In genomic region chr1:236281286-236282158, GRCh38 we compare ENCODE assay signal across 8 cellular contexts. TPM values are rescaled to one million over a fixed set of nuclear protein-coding genes. Genes with fewer than 3 reads are reported as not detected.
DNase-seq lines count a peak whose midpoint lies in the region; ATAC-seq, FAIRE-seq and TF ChIP-seq lines count a peak whose summit lies in the region.

A gene with protein sequence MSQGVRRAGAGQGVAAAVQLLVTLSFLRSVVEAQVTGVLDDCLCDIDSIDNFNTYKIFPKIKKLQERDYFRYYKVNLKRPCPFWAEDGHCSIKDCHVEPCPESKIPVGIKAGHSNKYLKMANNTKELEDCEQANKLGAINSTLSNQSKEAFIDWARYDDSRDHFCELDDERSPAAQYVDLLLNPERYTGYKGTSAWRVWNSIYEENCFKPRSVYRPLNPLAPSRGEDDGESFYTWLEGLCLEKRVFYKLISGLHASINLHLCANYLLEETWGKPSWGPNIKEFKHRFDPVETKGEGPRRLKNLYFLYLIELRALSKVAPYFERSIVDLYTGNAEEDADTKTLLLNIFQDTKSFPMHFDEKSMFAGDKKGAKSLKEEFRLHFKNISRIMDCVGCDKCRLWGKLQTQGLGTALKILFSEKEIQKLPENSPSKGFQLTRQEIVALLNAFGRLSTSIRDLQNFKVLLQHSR (minus strand): TSS chr1:236281958. CDS start chr1:236281783, 175 bp downstream.

- TF ChIP-seq CTCF in AG04450 (IDR thresholded peaks at IDR 0.05; ENCODE audit: low read depth, low read length), result no peak
- no peak for TF ChIP-seq CTCF in VCaP (conservative IDR thresholded peaks at IDR 0.05)
- TF ChIP-seq CTCF in mammary epithelial cell (conservative IDR thresholded peaks at IDR 0.05 in 1 of 2, IDR thresholded peaks at IDR 0.05 in 1 of 2; ENCODE audit: extremely low read depth in 1 of 2, insufficient read depth in 1 of 2, low read depth in 1 of 2, low read length in 2 of 2), result peak in 1 of 2 donors; percentile 9

- H4K20me1 ChIP-seq in mammary epithelial cell (ENCODE audit: insufficient read depth, low read length), result no peaks in the 10 kb centered on the region

- 2% methylated on average over 23 of the region's 88 CpGs for WGBS in mammary epithelial cell (ENCODE audit: low coverage, missing lambda C conversion rate)
- WGBS in small intestine, 3 donors, result 0 to 1% (median 1%) methylated on average over 65 to 88 of the region's 88 CpGs

- no peak within 1 kb of the TSS for H3K27ac ChIP-seq in AG04450 (ENCODE audit: low read depth, low read length)
- H3K27ac ChIP-seq in VCaP, result peak within 1 kb of the TSS; percentile 69
- peak within 1 kb of the TSS; percentile 25 for H3K27ac ChIP-seq in mammary epithelial cell (ENCODE audit: insufficient read depth, low read depth, low read length)
- H3K27ac ChIP-seq in small intestine (ENCODE audit: low read depth in 1 of 2, low read length in 1 of 2), result peak within 1 kb of the TSS; percentile 76 to 94

- no peak for FAIRE-seq in small intestine (lab: Jason Lieb, UNC)

- H2AFZ ChIP-seq in mammary epithelial cell (ENCODE audit: low read depth, low read length), result peak within 1 kb of the TSS; percentile 100

- no peaks in the 10 kb centered on the region for H3K79me2 ChIP-seq in mammary epithelial cell (ENCODE audit: insufficient read depth, low read length)

- intact Hi-C loops in mammary epithelial cell (cut with micrococcal nuclease), result loop anchor here (1.0 to 10.0 kb wide), 4 partner anchors 114 to 211 kb away; partner anchors contain the start of gene GPR137B

- dilution Hi-C loops in mammary epithelial cell (cut with HindIII; ENCODE audit: low sequenced_read_pairs), result no loop called here

- H3K9me3 ChIP-seq in AG04450 (ENCODE audit: control insufficient read depth, insufficient read depth, low read length) (no peaks in the 10 kb centered on the region; the same call in 1 of the 2 replicates), mammary epithelial cell (replicated peaks; ENCODE audit: insufficient read depth, low read length) (no peaks in the 10 kb centered on the region), small intestine (ENCODE audit: control insufficient read depth, low read depth) (no peaks in the 10 kb centered on the region)

- peak within 1 kb of the TSS; percentile 40 for H3K9ac ChIP-seq in mammary epithelial cell (ENCODE audit: insufficient read depth, low read length)

- CTCF ChIA-PET in AG04450 (lab: Charles Lee), result no interaction called here
- CTCF ChIA-PET in mammary epithelial cell (lab: Charles Lee; ENCODE audit: low non-redundant PET), result no interaction called here

- H3K27me3 ChIP-seq in AG04450 (ENCODE audit: control insufficient read depth, insufficient read depth, low read length) (peaks cover 17% of the 10 kb centered on the region), mammary epithelial cell (ENCODE audit: insufficient read depth, low read length) (no peaks in the 10 kb centered on the region), small intestine (ENCODE audit: control insufficient read depth in 2 of 2, insufficient read depth in 2 of 2, low read length in 2 of 2) (no peaks in the 10 kb centered on the region)

- in situ Hi-C loops in mammary epithelial cell (cut with MboI; ENCODE audit: low sequenced_read_pairs in 2 of 2), result no loop called here

- BruUV-seq in mammary epithelial cell (replicated peaks; lab: Mats Ljungman, UMichigan), result TSS peak; percentile 19

- POLR2A ChIA-PET in AG04450 (lab: Yijun Ruan, JAX), result interaction anchor here (1.2 kb wide), 1 partner anchor 140 kb away, joined by 3 read pairs; no protein-coding TSS in a partner anchor

- H3K36me3 ChIP-seq in mammary epithelial cell (ENCODE audit: insufficient read depth, low read length) (no peaks in the 10 kb centered on the region), small intestine (ENCODE audit: control insufficient read depth in 2 of 2, insufficient read depth in 2 of 2, low read length in 2 of 2) (no peaks in the 10 kb centered on the region)

- DNase-seq in AG04450 (ENCODE audit: low read depth, low spot score), result peak; percentile 72
- peak; percentile 93 for DNase-seq in NCI-H2171 treated with DMSO at 0.1 percent for 48 hours (lab: John Stamatoyannopoulos, UW)
- DNase-seq in mammary epithelial cell, result peak; percentile 93
- DNase-seq in iPS-NIHi11 (ENCODE audit: low spot score), result peak; percentile 95
- DNase-seq in small intestine, result peak; percentile 97

- ATAC-seq in GM18870 (IDR thresholded peaks at IDR 0.05; ENCODE audit: unreplicated experiment), result peak; percentile 68
- peak; percentile 80 for ATAC-seq in HG03108 (IDR thresholded peaks at IDR 0.05; ENCODE audit: unreplicated experiment)

- H3K4me2 ChIP-seq in mammary epithelial cell (ENCODE audit: insufficient read depth, low read depth, low read length), result peak within 1 kb of the TSS; percentile 97

- peaks cover 4% of the 10 kb centered on the region for H3K4me1 ChIP-seq in mammary epithelial cell (ENCODE audit: insufficient read depth, low read length)
- no peaks in the 10 kb centered on the region for H3K4me1 ChIP-seq in small intestine (ENCODE audit: control insufficient read depth in 2 of 2, insufficient read depth in 1 of 2, low read depth in 1 of 2, low read length in 1 of 2)

- H3K4me3 ChIP-seq in AG04450 (ENCODE audit: low read depth, low read length), result peak within 1 kb of the TSS; percentile 76
- peak within 1 kb of the TSS; percentile 54 to 90 (median 74) for H3K4me3 ChIP-seq in mammary epithelial cell (replicated peaks in 1 of 3; ENCODE audit: insufficient read depth in 1 of 3, low read depth in 2 of 3, low read length in 3 of 3)
- H3K4me3 ChIP-seq in small intestine (ENCODE audit: low read depth in 1 of 2, low read length in 2 of 2), result peak within 1 kb of the TSS; percentile 85 to 90

RNA-seq across cellular contexts. Expression of the gene that starts here (rescaled TPM):
- polyA plus RNA-seq in AG04450 (2011; rRNA removed), result 1.1 and 2.2 TPM in 2 replicates
- 0.37 and 0.78 TPM in 2 replicates for polyA minus RNA-seq in AG04450 (2011; rRNA and poly(A)+ RNA removed)
- total RNA-seq in mammary epithelial cell, result 1 to 10 TPM; 3.5 to 4.0 TPM
- polyA plus RNA-seq in mammary epithelial cell, result 0.94 TPM
- polyA minus RNA-seq in mammary epithelial cell, result 0.78 TPM
- polyA plus RNA-seq in small intestine, result 1 to 10 TPM; 2.4 to 6.7 (median 3.6) TPM
